ENCODE assay signal across 1 cellular context in the genomic region with DNA sequence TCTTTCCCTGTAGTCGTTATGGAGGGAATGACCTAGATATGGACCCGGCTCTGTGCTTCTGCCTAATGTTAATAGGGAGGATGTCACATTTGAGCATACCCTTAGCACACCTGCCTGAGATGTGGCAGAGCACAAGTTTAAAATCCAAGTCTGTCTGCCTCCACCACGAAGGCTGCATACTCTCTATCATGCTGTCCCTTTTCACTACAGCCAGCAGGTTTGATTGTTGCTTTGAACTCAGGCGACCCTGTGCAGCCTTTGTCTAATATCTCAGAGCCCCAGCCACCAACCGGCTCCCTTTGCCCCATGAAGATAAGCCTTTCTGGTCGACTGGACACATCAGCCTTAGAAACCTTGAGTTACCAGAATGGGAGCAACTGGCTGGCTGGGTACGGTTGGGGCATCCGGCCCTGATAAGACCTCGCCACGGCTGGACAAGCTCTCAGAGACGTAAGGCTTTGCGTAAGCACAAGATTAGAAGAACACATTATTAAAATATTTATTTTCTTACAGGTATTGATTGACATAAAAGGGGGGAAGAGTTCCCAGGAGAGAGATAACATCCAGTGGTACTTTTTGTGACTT.
TF ChIP-seq lines count a peak whose summit lies in the region.

No MANE protein-coding gene starts in this region.

TF ChIP-seq in K562, 482 proteins besides CTCF, POLR2A, EP300 and RAD21 (continued from another document):
- TF ChIP-seq, protein P1, sequence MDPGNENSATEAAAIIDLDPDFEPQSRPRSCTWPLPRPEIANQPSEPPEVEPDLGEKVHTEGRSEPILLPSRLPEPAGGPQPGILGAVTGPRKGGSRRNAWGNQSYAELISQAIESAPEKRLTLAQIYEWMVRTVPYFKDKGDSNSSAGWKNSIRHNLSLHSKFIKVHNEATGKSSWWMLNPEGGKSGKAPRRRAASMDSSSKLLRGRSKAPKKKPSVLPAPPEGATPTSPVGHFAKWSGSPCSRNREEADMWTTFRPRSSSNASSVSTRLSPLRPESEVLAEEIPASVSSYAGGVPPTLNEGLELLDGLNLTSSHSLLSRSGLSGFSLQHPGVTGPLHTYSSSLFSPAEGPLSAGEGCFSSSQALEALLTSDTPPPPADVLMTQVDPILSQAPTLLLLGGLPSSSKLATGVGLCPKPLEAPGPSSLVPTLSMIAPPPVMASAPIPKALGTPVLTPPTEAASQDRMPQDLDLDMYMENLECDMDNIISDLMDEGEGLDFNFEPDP (CRISPR knock-in tag; IDR thresholded peaks at IDR 0.05), result no peak
- TF ChIP-seq E2F3 (CRISPR knock-in tag; IDR thresholded peaks at IDR 0.05), result no peak
- TF ChIP-seq ZNF668 (CRISPR knock-in tag; IDR thresholded peaks at IDR 0.05), result no peak
- TF ChIP-seq ETV1 (tag; conservative IDR thresholded peaks at IDR 0.05; ENCODE audit: low read depth), result peak; percentile 94
- TF ChIP-seq RERE (CRISPR knock-in tag; IDR thresholded peaks at IDR 0.05; ENCODE audit: borderline replicate concordance), result no peak
- no peak for TF ChIP-seq NFE2L1 (tag; IDR thresholded peaks at IDR 0.05; ENCODE audit: borderline replicate concordance, low read depth)
- no peak for TF ChIP-seq ARID4B (CRISPR knock-in tag; IDR thresholded peaks at IDR 0.05)
- no peak; the same call in 1 of the 2 replicates for TF ChIP-seq BACH1 (tag; IDR thresholded peaks at IDR 0.05)
- TF ChIP-seq POLR3G (IDR thresholded peaks at IDR 0.05; ENCODE audit: extremely low read depth, insufficient read length, insufficient replicate concordance), result no peak
- no peak for TF ChIP-seq ZNF146 (CRISPR knock-in tag; IDR thresholded peaks at IDR 0.05; ENCODE audit: unreplicated experiment)
- peak; percentile 98 for TF ChIP-seq DPF2 (IDR thresholded peaks at IDR 0.05)
- TF ChIP-seq ZNF551 (CRISPR knock-in tag; IDR thresholded peaks at IDR 0.05), result no peak
- peak; percentile 95 for TF ChIP-seq SMAD1 (IDR thresholded peaks at IDR 0.05; ENCODE audit: low read depth, low read length, partially characterized antibody)
- no peak for TF ChIP-seq RBM22 (IDR thresholded peaks at IDR 0.05; ENCODE audit: low read depth, low read length, poor library complexity, severe bottlenecking)
- no peak for TF ChIP-seq RNF219 (CRISPR knock-in tag; IDR thresholded peaks at IDR 0.05)
- TF ChIP-seq RCOR1 (IDR thresholded peaks at IDR 0.05; ENCODE audit: borderline replicate concordance in 1 of 2, low read depth in 2 of 2, low read length in 2 of 2), result peak; percentile 91 to 92
- no peak for TF ChIP-seq CREBBP (IDR thresholded peaks at IDR 0.05; ENCODE audit: low read depth, low read length)
- no peak for TF ChIP-seq SIRT6 (IDR thresholded peaks at IDR 0.05; ENCODE audit: low read depth, low read length)
- peak; percentile 80 for TF ChIP-seq ZNF583 (CRISPR knock-in tag; IDR thresholded peaks at IDR 0.05)
- no peak for TF ChIP-seq LCOR (CRISPR knock-in tag; IDR thresholded peaks at IDR 0.05)
- TF ChIP-seq CBFA2T3 (IDR thresholded peaks at IDR 0.05), result no peak
- TF ChIP-seq E2F6 (IDR thresholded peaks at IDR 0.05; ENCODE audit: borderline replicate concordance in 1 of 2, extremely low read depth in 1 of 2, insufficient read depth in 1 of 2, insufficient read length in 1 of 2, low read depth in 1 of 2, low read length in 1 of 2, poor library complexity in 1 of 2, severe bottlenecking in 1 of 2), result no peak
- peak; percentile 75 for TF ChIP-seq VEZF1 (CRISPR knock-in tag; IDR thresholded peaks at IDR 0.05)
- no peak for TF ChIP-seq HDGF (IDR thresholded peaks at IDR 0.05)
- TF ChIP-seq KAT2B (IDR thresholded peaks at IDR 0.05; ENCODE audit: low read depth, low read length), result no peak
- TF ChIP-seq RNF2 (IDR thresholded peaks at IDR 0.05), result peak; percentile 99
- TF ChIP-seq PCBP1 (IDR thresholded peaks at IDR 0.05; ENCODE audit: low read depth, low read length, poor library complexity, severe bottlenecking), result no peak
- no peak for TF ChIP-seq CHCHD3 (CRISPR knock-in tag; IDR thresholded peaks at IDR 0.05)
- no peak for TF ChIP-seq ERF (CRISPR knock-in tag; IDR thresholded peaks at IDR 0.05)
- peak; percentile 84 for TF ChIP-seq ATF7 (IDR thresholded peaks at IDR 0.05)
- TF ChIP-seq XRCC3 (IDR thresholded peaks at IDR 0.05), result no peak
- TF ChIP-seq MCM3 (IDR thresholded peaks at IDR 0.05), result no peak
